Comparison of ENCODE assay signal across 16 cellular contexts in the genomic region with DNA sequence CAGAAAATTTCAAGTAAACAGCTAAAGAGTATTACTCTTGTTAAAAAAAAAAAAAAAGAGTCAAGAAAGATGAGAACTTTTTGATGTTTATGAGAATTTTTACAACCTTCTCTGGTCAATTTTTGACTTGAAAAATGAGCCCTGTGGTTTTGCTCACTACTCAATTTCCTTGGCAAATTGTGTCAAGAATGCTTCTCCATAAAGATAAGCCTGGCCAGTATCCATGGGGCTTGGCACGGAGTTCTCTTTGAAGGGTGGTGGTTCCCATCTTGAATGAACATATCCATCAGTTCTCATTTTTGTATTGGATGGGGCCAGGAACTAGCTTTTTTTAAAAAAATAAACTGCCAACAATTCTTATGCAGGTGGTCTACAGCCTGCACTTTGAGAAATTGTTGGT.
DNase-seq lines count a peak whose midpoint lies in the region; ATAC-seq and TF ChIP-seq lines count a peak whose summit lies in the region.
"Had no signal": no experiment of that assay in that cellular context is flagged by ENCODE, and none has a peak within 500 bp of the region (broad histone marks: within the 10 kb centered on the region; RNA-seq: fewer than 3 reads in every experiment).

No MANE protein-coding gene starts in this region.

- no peaks in the 10 kb centered on the region for H3K4me1 ChIP-seq in left ventricle myocardium inferior
- H3K4me1 ChIP-seq in right atrium auricular region = no peaks in the 10 kb centered on the region
- peaks cover 3% of the 10 kb centered on the region; the same call in 1 of the 2 replicates for H3K4me1 ChIP-seq in HEK293 (ENCODE audit: control insufficient read depth, insufficient read depth, low read length)
- H3K4me1 ChIP-seq: BLaER1, Caco-2, HAP-1 had no signal

- POLR2A ChIA-PET in HEK293 (lab: Yijun Ruan, JAX) = no interaction called here

- H3K27ac ChIP-seq in left ventricle myocardium inferior (replicated peaks) (no peak overlapping the region), right atrium auricular region (no peak overlapping the region), HEK293 (ENCODE audit: extremely low read depth, low read depth, low read length) (no peak overlapping the region)
- H3K27ac ChIP-seq: BLaER1, C4-2B had no signal

- TF ChIP-seq CTCF in left ventricle myocardium inferior (IDR thresholded peaks at IDR 0.05; ENCODE audit: borderline replicate concordance) = no peak
- TF ChIP-seq CTCF in right atrium auricular region (IDR thresholded peaks at IDR 0.05) = no peak
- TF ChIP-seq CTCF in HEK293 (tag by site-specific recombination; IDR thresholded peaks at IDR 0.05) = no peak

- H3K36me3 ChIP-seq in left ventricle myocardium inferior (no peaks in the 10 kb centered on the region), right atrium auricular region (no peaks in the 10 kb centered on the region), HEK293 (ENCODE audit: control insufficient read depth in 2 of 2, insufficient read depth in 1 of 2, low read length in 2 of 2) (no peaks in the 10 kb centered on the region), MG63 (no peaks in the 10 kb centered on the region)
- H3K36me3 ChIP-seq: BLaER1, HAP-1 had no signal

- intact Hi-C loops in left ventricle myocardium inferior (cut with micrococcal nuclease) = no loop called here
- intact Hi-C loops in sciatic nerve (cut with DNase I) = no loop called here

- peak; percentile 24 for DNase-seq in left ventricle myocardium inferior
- DNase-seq in right atrium auricular region (ENCODE audit: low spot score) = no peak
- DNase-seq in MG63 = peak; percentile 9
- DNase-seq in sciatic nerve (ENCODE audit: low spot score) = peak; percentile 62
- no peak for DNase-seq in NCI-H146 (lab: John Stamatoyannopoulos, UW)
- DNase-seq: Caco-2; CD4-positive, CD25-positive, alpha-beta regulatory T cell; CD8-positive, alpha-beta T cell; DMS153; DND-41; GOT3 had no signal

- H3K27me3 ChIP-seq in left ventricle myocardium inferior (ENCODE audit: low read depth) = no peaks in the 10 kb centered on the region
- no peaks in the 10 kb centered on the region for H3K27me3 ChIP-seq in right atrium auricular region
- no peaks in the 10 kb centered on the region for H3K27me3 ChIP-seq in MG63
- H3K27me3 ChIP-seq: BLaER1 had no signal

- ATAC-seq in sciatic nerve (no peak), HG02884 (IDR thresholded peaks at IDR 0.05; ENCODE audit: unreplicated experiment) (no peak)
- ATAC-seq: CD8-positive, alpha-beta T cell had no signal

- H3K9me3 ChIP-seq in left ventricle myocardium inferior (replicated peaks) (peaks cover 4% of the 10 kb centered on the region), right atrium auricular region (no peaks in the 10 kb centered on the region), HEK293 (ENCODE audit: control insufficient read depth, insufficient read depth, low read depth, low read length) (no peaks in the 10 kb centered on the region), MG63 (no peaks in the 10 kb centered on the region)
- H3K9me3 ChIP-seq: BLaER1, Caco-2, HAP-1 had no signal

- no peak overlapping the region for H3K4me3 ChIP-seq in left ventricle myocardium inferior
- no peak overlapping the region for H3K4me3 ChIP-seq in right atrium auricular region
- no peak overlapping the region for H3K4me3 ChIP-seq in HEK293 (ENCODE audit: low read depth, low read length)
- H3K4me3 ChIP-seq in MG63 = no peak overlapping the region
- H3K4me3 ChIP-seq: BLaER1, HAP-1 had no signal

- CTCF ChIA-PET in HEK293 (lab: Yijun Ruan, JAX) = interaction anchor here (0.6 to 1.6 kb wide), 2 partner anchors 10 to 60 kb away, joined by 3 to 4 read pairs; no protein-coding TSS in a partner anchor

TF ChIP-seq in HEK293, 187 proteins besides CTCF, POLR2A, EP300 and RAD21:
- TF ChIP-seq SALL2 (tag by site-specific recombination; IDR thresholded peaks at IDR 0.05; ENCODE audit: borderline replicate concordance) (no peak), ZNF221 (tag by site-specific recombination; IDR thresholded peaks at IDR 0.05; ENCODE audit: borderline replicate concordance) (no peak), ZNF76 (tag by site-specific recombination; IDR thresholded peaks at IDR 0.05; ENCODE audit: borderline replicate concordance, low read depth) (no peak), ZXDB (tag by site-specific recombination; IDR thresholded peaks at IDR 0.05) (0 out of 2 replicates have a peak, but pooled peaks have one; percentile 38), ZNF843 (tag by site-specific recombination; IDR thresholded peaks at IDR 0.05) (peak; percentile 57; the same call in 1 of the 2 replicates)
- TF ChIP-seq, protein P1, sequence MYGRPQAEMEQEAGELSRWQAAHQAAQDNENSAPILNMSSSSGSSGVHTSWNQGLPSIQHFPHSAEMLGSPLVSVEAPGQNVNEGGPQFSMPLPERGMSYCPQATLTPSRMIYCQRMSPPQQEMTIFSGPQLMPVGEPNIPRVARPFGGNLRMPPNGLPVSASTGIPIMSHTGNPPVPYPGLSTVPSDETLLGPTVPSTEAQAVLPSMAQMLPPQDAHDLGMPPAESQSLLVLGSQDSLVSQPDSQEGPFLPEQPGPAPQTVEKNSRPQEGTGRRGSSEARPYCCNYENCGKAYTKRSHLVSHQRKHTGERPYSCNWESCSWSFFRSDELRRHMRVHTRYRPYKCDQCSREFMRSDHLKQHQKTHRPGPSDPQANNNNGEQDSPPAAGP (tag by site-specific recombination; IDR thresholded peaks at IDR 0.05) = no peak
- TF ChIP-seq, protein P2, sequence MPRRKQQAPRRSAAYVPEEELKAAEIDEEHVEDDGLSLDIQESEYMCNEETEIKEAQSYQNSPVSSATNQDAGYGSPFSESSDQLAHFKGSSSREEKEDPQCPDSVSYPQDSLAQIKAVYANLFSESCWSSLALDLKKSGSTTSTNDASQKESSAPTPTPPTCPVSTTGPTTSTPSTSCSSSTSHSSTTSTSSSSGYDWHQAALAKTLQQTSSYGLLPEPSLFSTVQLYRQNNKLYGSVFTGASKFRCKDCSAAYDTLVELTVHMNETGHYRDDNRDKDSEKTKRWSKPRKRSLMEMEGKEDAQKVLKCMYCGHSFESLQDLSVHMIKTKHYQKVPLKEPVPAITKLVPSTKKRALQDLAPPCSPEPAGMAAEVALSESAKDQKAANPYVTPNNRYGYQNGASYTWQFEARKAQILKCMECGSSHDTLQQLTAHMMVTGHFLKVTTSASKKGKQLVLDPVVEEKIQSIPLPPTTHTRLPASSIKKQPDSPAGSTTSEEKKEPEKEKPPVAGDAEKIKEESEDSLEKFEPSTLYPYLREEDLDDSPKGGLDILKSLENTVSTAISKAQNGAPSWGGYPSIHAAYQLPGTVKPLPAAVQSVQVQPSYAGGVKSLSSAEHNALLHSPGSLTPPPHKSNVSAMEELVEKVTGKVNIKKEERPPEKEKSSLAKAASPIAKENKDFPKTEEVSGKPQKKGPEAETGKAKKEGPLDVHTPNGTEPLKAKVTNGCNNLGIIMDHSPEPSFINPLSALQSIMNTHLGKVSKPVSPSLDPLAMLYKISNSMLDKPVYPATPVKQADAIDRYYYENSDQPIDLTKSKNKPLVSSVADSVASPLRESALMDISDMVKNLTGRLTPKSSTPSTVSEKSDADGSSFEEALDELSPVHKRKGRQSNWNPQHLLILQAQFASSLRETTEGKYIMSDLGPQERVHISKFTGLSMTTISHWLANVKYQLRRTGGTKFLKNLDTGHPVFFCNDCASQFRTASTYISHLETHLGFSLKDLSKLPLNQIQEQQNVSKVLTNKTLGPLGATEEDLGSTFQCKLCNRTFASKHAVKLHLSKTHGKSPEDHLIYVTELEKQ (tag by site-specific recombination; IDR thresholded peaks at IDR 0.05; ENCODE audit: borderline replicate concordance) = no peak
- TF ChIP-seq, protein P3, sequence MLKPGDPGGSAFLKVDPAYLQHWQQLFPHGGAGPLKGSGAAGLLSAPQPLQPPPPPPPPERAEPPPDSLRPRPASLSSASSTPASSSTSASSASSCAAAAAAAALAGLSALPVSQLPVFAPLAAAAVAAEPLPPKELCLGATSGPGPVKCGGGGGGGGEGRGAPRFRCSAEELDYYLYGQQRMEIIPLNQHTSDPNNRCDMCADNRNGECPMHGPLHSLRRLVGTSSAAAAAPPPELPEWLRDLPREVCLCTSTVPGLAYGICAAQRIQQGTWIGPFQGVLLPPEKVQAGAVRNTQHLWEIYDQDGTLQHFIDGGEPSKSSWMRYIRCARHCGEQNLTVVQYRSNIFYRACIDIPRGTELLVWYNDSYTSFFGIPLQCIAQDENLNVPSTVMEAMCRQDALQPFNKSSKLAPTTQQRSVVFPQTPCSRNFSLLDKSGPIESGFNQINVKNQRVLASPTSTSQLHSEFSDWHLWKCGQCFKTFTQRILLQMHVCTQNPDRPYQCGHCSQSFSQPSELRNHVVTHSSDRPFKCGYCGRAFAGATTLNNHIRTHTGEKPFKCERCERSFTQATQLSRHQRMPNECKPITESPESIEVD (tag by site-specific recombination; IDR thresholded peaks at IDR 0.05) = peak; percentile 39; the same call in 1 of the 2 replicates

Comparison
In these comparisons a context has a peak if more than half of its experiments do, and no peak if none do; other contexts are left out.
1. DNase-seq: peak in left ventricle myocardium inferior (single experiment), MG63 (single experiment) and sciatic nerve (single experiment); none in right atrium auricular region (single experiment) and NCI-H146 (single experiment).